ENCODE assay signal across 1 cellular context in genomic region chr4:140095694-140096482, GRCh38.
TF ChIP-seq lines count a peak whose summit lies in the region.

No MANE protein-coding gene starts in this region.

TF ChIP-seq in HEK293, 187 proteins besides CTCF, POLR2A, EP300 and RAD21 (continued from another document and continues in another):
- TF ChIP-seq ZBTB44 (tag by site-specific recombination; IDR thresholded peaks at IDR 0.05) (no peak; the same call in 1 of the 2 replicates), ZNF202 (tag by site-specific recombination; IDR thresholded peaks at IDR 0.05; ENCODE audit: borderline replicate concordance) (no peak), ZIC2 (tag by site-specific recombination; IDR thresholded peaks at IDR 0.05) (no peak), ZNF354C (tag by site-specific recombination; IDR thresholded peaks at IDR 0.05; ENCODE audit: borderline replicate concordance, low read depth) (no peak), ZNF530 (tag by site-specific recombination; IDR thresholded peaks at IDR 0.05; ENCODE audit: low read depth) (no peak), GLI2 (tag by site-specific recombination; IDR thresholded peaks at IDR 0.05; ENCODE audit: borderline replicate concordance, low read depth) (no peak; the same call in 1 of the 2 replicates), ZNF394 (tag by site-specific recombination; IDR thresholded peaks at IDR 0.05; ENCODE audit: borderline replicate concordance) (0 out of 2 replicates have a peak, but pooled peaks have one; percentile 38), PRDM6 (tag by site-specific recombination; IDR thresholded peaks at IDR 0.05) (no peak), ZNF629 (tag by site-specific recombination; IDR thresholded peaks at IDR 0.05) (peak; percentile 98), ZNF292 (tag by site-specific recombination; IDR thresholded peaks at IDR 0.05; ENCODE audit: borderline replicate concordance, low read depth) (no peak), ZNF311 (tag by site-specific recombination; IDR thresholded peaks at IDR 0.05; ENCODE audit: borderline replicate concordance) (no peak), ZNF404 (tag by site-specific recombination; IDR thresholded peaks at IDR 0.05) (no peak), YY1 (tag by site-specific recombination; IDR thresholded peaks at IDR 0.05) (no peak), ZSCAN4 (tag by site-specific recombination; IDR thresholded peaks at IDR 0.05) (no peak), ZNF560 (tag by site-specific recombination; IDR thresholded peaks at IDR 0.05; ENCODE audit: borderline replicate concordance) (no peak), ZNF10 (tag by site-specific recombination; IDR thresholded peaks at IDR 0.05) (peak; percentile 36; the same call in 1 of the 2 replicates), ZNF133 (tag by site-specific recombination; IDR thresholded peaks at IDR 0.05) (no peak), ZNF416 (tag by site-specific recombination; IDR thresholded peaks at IDR 0.05) (no peak), KLF10 (tag by site-specific recombination; IDR thresholded peaks at IDR 0.05) (no peak), ZNF341 (tag by site-specific recombination; IDR thresholded peaks at IDR 0.05; ENCODE audit: low read depth) (no peak), ZNF701 (tag by site-specific recombination; IDR thresholded peaks at IDR 0.05) (no peak), ZSCAN23 (tag by site-specific recombination; IDR thresholded peaks at IDR 0.05) (peak; percentile 38; the same call in 1 of the 2 replicates), PRDM10 (tag by site-specific recombination; IDR thresholded peaks at IDR 0.05) (0 out of 2 replicates have a peak, but pooled peaks have one; percentile 26), ZNF548 (tag by site-specific recombination; IDR thresholded peaks at IDR 0.05) (no peak), ZFHX2 (tag by site-specific recombination; conservative IDR thresholded peaks at IDR 0.05) (peak; percentile 12; the same call in 1 of the 2 replicates), ZNF571 (tag by site-specific recombination; IDR thresholded peaks at IDR 0.05) (no peak), BCL11A (tag by site-specific recombination; IDR thresholded peaks at IDR 0.05; ENCODE audit: low read depth) (no peak), ZNF350 (tag by site-specific recombination; IDR thresholded peaks at IDR 0.05) (no peak), ZNF501 (tag by site-specific recombination; IDR thresholded peaks at IDR 0.05) (no peak), ZNF169 (tag by site-specific recombination; IDR thresholded peaks at IDR 0.05) (no peak), ZNF174 (tag by site-specific recombination; IDR thresholded peaks at IDR 0.05) (no peak), ZNF426 (tag by site-specific recombination; IDR thresholded peaks at IDR 0.05) (no peak), ZNF2 (tag by site-specific recombination; IDR thresholded peaks at IDR 0.05) (0 out of 2 replicates have a peak, but pooled peaks have one; percentile 67), RBAK (tag by site-specific recombination; IDR thresholded peaks at IDR 0.05) (no peak), ZNF626 (tag by site-specific recombination; IDR thresholded peaks at IDR 0.05) (no peak), PRDM4 (tag by site-specific recombination; IDR thresholded peaks at IDR 0.05) (no peak), MZF1 (tag by site-specific recombination; IDR thresholded peaks at IDR 0.05; ENCODE audit: borderline replicate concordance) (no peak), ZNF792 (tag by site-specific recombination; IDR thresholded peaks at IDR 0.05) (no peak), ZNF624 (tag by site-specific recombination; IDR thresholded peaks at IDR 0.05) (no peak), ZNF112 (tag by site-specific recombination; IDR thresholded peaks at IDR 0.05) (no peak), ZNF510 (tag by site-specific recombination; IDR thresholded peaks at IDR 0.05; ENCODE audit: insufficient replicate concordance) (no peak), ZBTB26 (tag by site-specific recombination; optimal IDR thresholded peaks at IDR 0.05) (no peak), ZXDB (tag by site-specific recombination; IDR thresholded peaks at IDR 0.05) (no peak), ZNF266 (tag by site-specific recombination; IDR thresholded peaks at IDR 0.05; ENCODE audit: low read depth) (no peak), ZBTB10 (tag by site-specific recombination; IDR thresholded peaks at IDR 0.05) (0 out of 2 replicates have a peak, but pooled peaks have one; percentile 34), ZFP69B (tag by site-specific recombination; IDR thresholded peaks at IDR 0.05) (peak; percentile 24; the same call in 1 of the 2 replicates), ZNF768 (tag by site-specific recombination; IDR thresholded peaks at IDR 0.05) (no peak), ZNF561 (tag by site-specific recombination; IDR thresholded peaks at IDR 0.05; ENCODE audit: borderline replicate concordance) (no peak), SCRT2 (tag by site-specific recombination; IDR thresholded peaks at IDR 0.05) (no peak)
- TF ChIP-seq, protein P1, sequence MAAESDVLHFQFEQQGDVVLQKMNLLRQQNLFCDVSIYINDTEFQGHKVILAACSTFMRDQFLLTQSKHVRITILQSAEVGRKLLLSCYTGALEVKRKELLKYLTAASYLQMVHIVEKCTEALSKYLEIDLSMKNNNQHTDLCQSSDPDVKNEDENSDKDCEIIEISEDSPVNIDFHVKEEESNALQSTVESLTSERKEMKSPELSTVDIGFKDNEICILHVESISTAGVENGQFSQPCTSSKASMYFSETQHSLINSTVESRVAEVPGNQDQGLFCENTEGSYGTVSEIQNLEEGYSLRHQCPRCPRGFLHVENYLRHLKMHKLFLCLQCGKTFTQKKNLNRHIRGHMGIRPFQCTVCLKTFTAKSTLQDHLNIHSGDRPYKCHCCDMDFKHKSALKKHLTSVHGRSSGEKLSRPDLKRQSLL (tag by site-specific recombination; IDR thresholded peaks at IDR 0.05): no peak
- TF ChIP-seq, protein P2, sequence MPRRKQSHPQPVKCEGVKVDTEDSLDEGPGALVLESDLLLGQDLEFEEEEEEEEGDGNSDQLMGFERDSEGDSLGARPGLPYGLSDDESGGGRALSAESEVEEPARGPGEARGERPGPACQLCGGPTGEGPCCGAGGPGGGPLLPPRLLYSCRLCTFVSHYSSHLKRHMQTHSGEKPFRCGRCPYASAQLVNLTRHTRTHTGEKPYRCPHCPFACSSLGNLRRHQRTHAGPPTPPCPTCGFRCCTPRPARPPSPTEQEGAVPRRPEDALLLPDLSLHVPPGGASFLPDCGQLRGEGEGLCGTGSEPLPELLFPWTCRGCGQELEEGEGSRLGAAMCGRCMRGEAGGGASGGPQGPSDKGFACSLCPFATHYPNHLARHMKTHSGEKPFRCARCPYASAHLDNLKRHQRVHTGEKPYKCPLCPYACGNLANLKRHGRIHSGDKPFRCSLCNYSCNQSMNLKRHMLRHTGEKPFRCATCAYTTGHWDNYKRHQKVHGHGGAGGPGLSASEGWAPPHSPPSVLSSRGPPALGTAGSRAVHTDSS (tag by site-specific recombination; IDR thresholded peaks at IDR 0.05): peak; percentile 88
